Comparison of ENCODE assay signal across 8 cellular contexts in genomic region chr14:21852061-21852664, GRCh38.
DNase-seq lines count a peak whose midpoint lies in the region; ATAC-seq, FAIRE-seq and TF ChIP-seq lines count a peak whose summit lies in the region.

No MANE protein-coding gene starts in this region.

- H3K4me1 Mint-ChIP-seq in T-helper 2 cell treated with Interferon-gamma antibody and Interleukin-4, amounts not matched to agents 5 μg/mL and 100 μg/mL, for 36 hours (ENCODE audit: low read depth) = peaks cover 14% of the 10 kb centered on the region

- no peaks in the 10 kb centered on the region for H3K9me3 Mint-ChIP-seq in T-helper 2 cell treated with Interferon-gamma antibody and Interleukin-4, amounts not matched to agents 5 μg/mL and 100 μg/mL, for 36 hours

- H3K36me3 Mint-ChIP-seq in T-helper 2 cell treated with Interferon-gamma antibody and Interleukin-4, amounts not matched to agents 5 μg/mL and 100 μg/mL, for 36 hours (ENCODE audit: low read depth) = peaks cover 12% of the 10 kb centered on the region

- ATAC-seq in HG02852 (IDR thresholded peaks at IDR 0.05; ENCODE audit: unreplicated experiment) = peak; percentile 51
- no peak for ATAC-seq in GM21619 (IDR thresholded peaks at IDR 0.05; ENCODE audit: unreplicated experiment)

- H3K27me3 Mint-ChIP-seq in T-helper 2 cell treated with Interferon-gamma antibody and Interleukin-4, amounts not matched to agents 5 μg/mL and 100 μg/mL, for 36 hours (ENCODE audit: low read depth) = peaks cover 30% of the 10 kb centered on the region

- 15 to 18% methylated on average over 4 of the region's 4 CpGs for WGBS in lower leg skin, 2 donors

- TF ChIP-seq POLR2A in lower leg skin (IDR thresholded peaks at IDR 0.05) = no peak

- peak overlapping the region; percentile 78 for H3K27ac Mint-ChIP-seq in T-helper 2 cell treated with Interferon-gamma antibody and Interleukin-4, amounts not matched to agents 5 μg/mL and 100 μg/mL, for 36 hours

- H3K4me3 Mint-ChIP-seq in T-helper 2 cell treated with Interferon-gamma antibody and Interleukin-4, amounts not matched to agents 5 μg/mL and 100 μg/mL, for 36 hours = peak overlapping the region; percentile 67

- in situ Hi-C loops in astrocyte of the cerebellum (cut with HindIII; ENCODE audit: low sequenced_read_pairs) = no loop called here

- FAIRE-seq in D721Med (lab: Jason Lieb, UNC) = no peak

- TF ChIP-seq CTCF in D721Med (IDR thresholded peaks at IDR 0.05; ENCODE audit: insufficient read depth, missing control alignments) (peak; percentile 59), astrocyte of the cerebellum (IDR thresholded peaks at IDR 0.05; ENCODE audit: low read depth, low read length, missing control alignments) (peak; percentile 93), lower leg skin (IDR thresholded peaks at IDR 0.05) (no peak)

- intact Hi-C loops in lower leg skin (cut with DNase I; ENCODE audit: low total_unique reads) = no loop called here

- DNase-seq in D721Med (ENCODE audit: insufficient read length, low spot score) (no peak), astrocyte of the cerebellum (ENCODE audit: low read depth) (no peak), left kidney (ENCODE audit: low read depth, low spot score) (peak; percentile 72), lower leg skin (ENCODE audit: low spot score in 2 of 2) (no peak)
- peak; percentile 56 for DNase-seq in T-helper 2 cell treated with Interferon-gamma antibody and Interleukin-4, amounts not matched to agents 5 μg/mL and 100 μg/mL, for 36 hours (ENCODE audit: low spot score)
- DNase-seq in stimulated activated CD4-positive, alpha-beta T cell treated with anti-CD3 and anti-CD28 coated beads, TNF-alpha, amount 100 ng/mL, for 4 hours (ENCODE audit: low read depth in 3 of 3) = peak; percentile 35 to 58 (median 50)

- H3K4me3 ChIP-seq in astrocyte of the cerebellum (ENCODE audit: low read depth, low read length) = no peak overlapping the region
- no peak overlapping the region for H3K4me3 ChIP-seq in lower leg skin (ENCODE audit: low read depth, poor library complexity, severe bottlenecking)

Comparison
In these comparisons a context has a peak if more than half of its experiments do, and no peak if none do; other contexts are left out.
1. DNase-seq: peak in T-helper 2 cell treated with Interferon-gamma antibody and Interleukin-4, amounts not matched to agents 5 μg/mL and 100 μg/mL, for 36 hours (single experiment), left kidney (single experiment) and stimulated activated CD4-positive, alpha-beta T cell treated with anti-CD3 and anti-CD28 coated beads, TNF-alpha, amount 100 ng/mL, for 4 hours (3 of 3); none in D721Med (single experiment), astrocyte of the cerebellum (single experiment) and lower leg skin (0 of 2).
2. CTCF ChIP-seq: peak in D721Med (single experiment) and astrocyte of the cerebellum (single experiment); none in lower leg skin (0 of 3).